Comparison of ENCODE assay signal across 19 cellular contexts in the genomic region with DNA sequence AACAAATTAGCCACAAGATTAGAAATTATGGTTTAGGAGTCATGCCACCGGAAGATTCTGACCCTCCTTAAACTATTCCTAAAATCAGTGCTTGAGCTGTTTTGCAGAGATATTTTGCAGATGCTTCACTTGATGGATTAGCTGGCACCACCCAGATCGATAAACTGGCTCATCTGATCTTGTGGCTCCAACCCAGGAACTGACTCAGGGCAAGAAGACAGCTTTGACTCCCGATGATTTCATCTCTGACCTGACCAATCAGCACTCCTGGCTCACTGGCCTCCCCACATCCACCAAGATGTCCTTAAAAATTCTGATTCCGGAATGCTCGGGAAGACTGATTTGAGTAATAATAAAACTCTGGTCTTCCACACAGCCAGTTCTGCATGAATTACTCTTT.
"Had no signal": no experiment of that assay in that cellular context is flagged by ENCODE, and none has a peak within 500 bp of the region (broad histone marks: within the 10 kb centered on the region; RNA-seq: fewer than 3 reads in every experiment).

No MANE protein-coding gene starts in this region.

- H3K9me3 Mint-ChIP-seq: natural killer cell had no signal

- H3K79me2 ChIP-seq: hepatocyte had no signal

- ATAC-seq: natural killer cell, pancreas, right cardiac atrium, upper lobe of right lung had no signal

- H3K4me3 Mint-ChIP-seq: natural killer cell, neural crest cell had no signal

- H3K27me3 Mint-ChIP-seq: progenitor cell of endocrine pancreas had no signal

- H3K27me3 ChIP-seq: dorsolateral prefrontal cortex, esophagus muscularis mucosa, hepatocyte, pancreas, thyroid gland, upper lobe of right lung, vagina had no signal

- FAIRE-seq: pancreas, small intestine had no signal

- H3K4me1 Mint-ChIP-seq: natural killer cell, neural crest cell had no signal

- H3K4me3 ChIP-seq: dorsolateral prefrontal cortex, esophagus muscularis mucosa, hepatocyte, pancreas, thyroid gland, upper lobe of right lung, vagina had no signal

- H3K4me2 ChIP-seq: hepatocyte had no signal

- H3K27ac ChIP-seq: epithelial cell of prostate, esophagus muscularis mucosa, pancreas, thyroid gland, upper lobe of right lung had no signal

- DNase-seq: cortex of kidney; dorsolateral prefrontal cortex; effector CD8-positive, alpha-beta T cell; foreskin melanocyte; kidney glomerular epithelial cell; natural killer cell; pancreas; right cardiac atrium; small intestine; stimulated activated CD4-positive, alpha-beta T cell treated with anti-CD3 and anti-CD28 coated beads, Interleukin-2, amount 100 ng/mL, for 48 hours; stimulated activated naive CD4-positive, alpha-beta T cell treated with Interleukin-2 at 50 U/mL for 16 hours; thyroid gland; upper lobe of right lung had no signal

- H3K27ac Mint-ChIP-seq: natural killer cell, progenitor cell of endocrine pancreas had no signal

- H3K4me1 ChIP-seq: pancreas, thyroid gland, upper lobe of right lung, vagina had no signal

- H2AFZ ChIP-seq: hepatocyte had no signal

- H3K36me3 ChIP-seq: esophagus muscularis mucosa, pancreas, thyroid gland, upper lobe of right lung, vagina had no signal

- H3K36me3 Mint-ChIP-seq: natural killer cell had no signal

- H3K9me3 ChIP-seq: esophagus muscularis mucosa, pancreas, thyroid gland, upper lobe of right lung, vagina had no signal
